ENCODE assay signal across 1 cellular context in genomic region chr3:45995370-45996192, GRCh38.
TF ChIP-seq lines count a peak whose summit lies in the region.

FYCO1 (minus strand) TSS chr3:45995824; CDS start chr3:45984910, 10,914 bp downstream.

TF ChIP-seq in K562, 482 proteins besides CTCF, POLR2A, EP300 and RAD21 (continued from another document and continues in another):
- TF ChIP-seq IRF2 (CRISPR knock-in tag; IDR thresholded peaks at IDR 0.05) (no peak), HMGN3 (IDR thresholded peaks at IDR 0.05; ENCODE audit: borderline replicate concordance, extremely low read depth, insufficient read length, low read depth, low read length) (peak; percentile 38), SMAD1 (IDR thresholded peaks at IDR 0.05; ENCODE audit: low read depth, low read length, partially characterized antibody) (no peak), EGR1 (conservative IDR thresholded peaks at IDR 0.05) (peak; percentile 91), ATF2 (CRISPR knock-in tag; IDR thresholded peaks at IDR 0.05) (no peak), KLF16 (IDR thresholded peaks at IDR 0.05) (no peak), CTBP1 (IDR thresholded peaks at IDR 0.05; ENCODE audit: borderline replicate concordance) (peak; percentile 57; the same call in 1 of the 2 replicates), MYC (IDR thresholded peaks at IDR 0.05; ENCODE audit: low read depth, low read length) (peak; percentile 82), MYC (CRISPR knock-in tag; IDR thresholded peaks at IDR 0.05; ENCODE audit: borderline replicate concordance, low read depth) (peak; percentile 78; the same call in 1 of the 2 replicates), NFIC (IDR thresholded peaks at IDR 0.05) (no peak; the same call in 1 of the 2 replicates), ATF4 (CRISPR knock-in tag; IDR thresholded peaks at IDR 0.05) (no peak), MEF2A (IDR thresholded peaks at IDR 0.05; ENCODE audit: control insufficient read depth, low read depth, low read length) (no peak), GATA2 (CRISPR knock-in tag; IDR thresholded peaks at IDR 0.05) (no peak), NR2C1 (IDR thresholded peaks at IDR 0.05) (peak; percentile 61; the same call in 1 of the 2 replicates), NR2C1 (tag; IDR thresholded peaks at IDR 0.05) (peak; percentile 88), SOX6 (IDR thresholded peaks at IDR 0.05) (peak; percentile 7; the same call in 1 of the 2 replicates), FOXP1 (CRISPR knock-in tag; IDR thresholded peaks at IDR 0.05) (0 out of 2 replicates have a peak, but pooled peaks have one; percentile 44), ZFX (CRISPR knock-in tag; IDR thresholded peaks at IDR 0.05) (peak; percentile 99), ILK (tag; IDR thresholded peaks at IDR 0.05; ENCODE audit: borderline replicate concordance, low read depth) (no peak), HLTF (IDR thresholded peaks at IDR 0.05) (no peak), ZBTB9 (CRISPR knock-in tag; IDR thresholded peaks at IDR 0.05) (0 out of 2 replicates have a peak, but pooled peaks have one; percentile 27), SMARCA4 (IDR thresholded peaks at IDR 0.05) (no peak), MTA3 (IDR thresholded peaks at IDR 0.05; ENCODE audit: borderline replicate concordance) (peak; percentile 73; the same call in 1 of the 2 replicates), TARDBP (IDR thresholded peaks at IDR 0.05) (0 out of 2 replicates have a peak, but pooled peaks have one; percentile 51), GABPB1 (CRISPR knock-in tag; IDR thresholded peaks at IDR 0.05) (peak; percentile 90), ZNF143 (CRISPR knock-in tag; IDR thresholded peaks at IDR 0.05) (peak; percentile 97), SIN3A (IDR thresholded peaks at IDR 0.05; ENCODE audit: borderline replicate concordance in 2 of 2, control insufficient read depth in 1 of 2, low read depth in 2 of 2, low read length in 2 of 2) (peak; percentile 48 to 66; a peak in 2 of 4 replicates), ZNF398 (CRISPR knock-in tag; IDR thresholded peaks at IDR 0.05) (no peak), REST (CRISPR knock-in tag; IDR thresholded peaks at IDR 0.05; ENCODE audit: low read depth) (peak; percentile 65), SAP30 (IDR thresholded peaks at IDR 0.05; ENCODE audit: borderline replicate concordance, insufficient read depth, low read depth, low read length, poor library complexity, severe bottlenecking) (peak; percentile 80), HNRNPL (IDR thresholded peaks at IDR 0.05; ENCODE audit: low read depth, low read length) (no peak), TAF1 (IDR thresholded peaks at IDR 0.05; ENCODE audit: control insufficient read depth, extremely low read depth, insufficient read depth, low read length, severe bottlenecking) (peak; percentile 59), ATF7 (IDR thresholded peaks at IDR 0.05) (peak; percentile 81), KDM2B (CRISPR knock-in tag; IDR thresholded peaks at IDR 0.05) (no peak), ARID1B (IDR thresholded peaks at IDR 0.05) (peak; percentile 19; the same call in 1 of the 2 replicates), BHLHE40 (IDR thresholded peaks at IDR 0.05; ENCODE audit: low read length) (peak; percentile 74), TCF15 (CRISPR knock-in tag; IDR thresholded peaks at IDR 0.05) (no peak), ZBTB43 (CRISPR knock-in tag; IDR thresholded peaks at IDR 0.05) (no peak), CHCHD3 (CRISPR knock-in tag; IDR thresholded peaks at IDR 0.05) (no peak), MGA (IDR thresholded peaks at IDR 0.05) (peak; percentile 98)
